Comparison of ENCODE assay signal across 8 cellular contexts in genomic region chr21:35256468-35256988, GRCh38.
DNase-seq lines count a peak whose midpoint lies in the region; ATAC-seq, FAIRE-seq and TF ChIP-seq lines count a peak whose summit lies in the region.

No MANE protein-coding gene starts in this region.

- peak; percentile 35 for DNase-seq in A673 (ENCODE audit: low spot score)
- DNase-seq in HTR-8/SVneo (ENCODE audit: insufficient read length, low spot score): peak; percentile 78
- DNase-seq in foreskin keratinocyte: peak; percentile 90 to 94
- DNase-seq in pancreas: peak; percentile 80 to 93 (median 88)
- DNase-seq in GM10248 (ENCODE audit: extremely low spot score): no peak
- no peak for DNase-seq in stimulated activated CD4-positive, alpha-beta T cell treated with anti-CD3 and anti-CD28 coated beads, Interleukin-2, amount 100 ng/mL, for 48 hours

- CTCF ChIA-PET in A673 (lab: Charles Lee) (no interaction called here), GM10248 (lab: Yijun Ruan, JAX) (interaction anchor here (1.1 kb wide), 1 partner anchor 11 kb away, joined by 3 read pairs; no protein-coding TSS in a partner anchor)

- H3K4me1 ChIP-seq in A673 (ENCODE audit: insufficient read depth, low read length, poor library complexity, severe bottlenecking) (no peaks in the 10 kb centered on the region), foreskin keratinocyte (peaks cover 21% of the 10 kb centered on the region), pancreas (peaks cover 17 to 22% (median 18%) of the 10 kb centered on the region in 3 donors)

- no peaks in the 10 kb centered on the region for H3K36me3 ChIP-seq in A673 (ENCODE audit: insufficient read depth, low read length, poor library complexity, severe bottlenecking)
- H3K36me3 ChIP-seq in pancreas: no peaks in the 10 kb centered on the region

- BruUV-seq in A673 (replicated peaks; lab: Mats Ljungman, UMichigan): no TSS peak

- H3K27ac ChIP-seq in A673 (ENCODE audit: low read depth, low read length, poor library complexity, severe bottlenecking): no peak overlapping the region
- H3K27ac ChIP-seq in foreskin keratinocyte: peak overlapping the region; percentile 81
- H3K27ac ChIP-seq in pancreas: peak overlapping the region; percentile 40 to 87 (median 75)

- peaks cover 35% of the 10 kb centered on the region for H3K27me3 ChIP-seq in A673 (replicated peaks; ENCODE audit: insufficient read depth, low read depth, low read length, poor library complexity)
- no peaks in the 10 kb centered on the region for H3K27me3 ChIP-seq in foreskin keratinocyte
- H3K27me3 ChIP-seq in pancreas: no peaks in the 10 kb centered on the region

- intact Hi-C loops in A673 (cut with micrococcal nuclease; ENCODE audit: unreplicated experiment): no loop called here
- intact Hi-C loops in pancreas (cut with DNase I): no loop called here

- TF ChIP-seq CTCF in A673 (conservative IDR thresholded peaks at IDR 0.05; ENCODE audit: low read depth, low read length) (no peak), foreskin keratinocyte (conservative IDR thresholded peaks at IDR 0.05) (peak; percentile 36), pancreas (IDR thresholded peaks at IDR 0.05) (no peak), GM10248 (IDR thresholded peaks at IDR 0.05; ENCODE audit: control extremely low read depth, extremely low read depth, low read depth, missing control alignments) (no peak)

- ATAC-seq in SK-N-SH treated with all-trans-retinoic acid at 6 μM for 48 hours: peak; percentile 98
- peak; percentile 79 for ATAC-seq in foreskin keratinocyte
- ATAC-seq in pancreas: peak; percentile 95 to 98 (median 97)
- no peak for ATAC-seq in GM18873 (IDR thresholded peaks at IDR 0.05; ENCODE audit: low FRiP score, unreplicated experiment)

- WGBS in pancreas, 2 donors: 5 to 8% methylated on average over 10 of the region's 10 CpGs

- peak; percentile 86 for FAIRE-seq in HTR-8/SVneo (lab: Jason Lieb, UNC)
- no peak for FAIRE-seq in pancreas (lab: Jason Lieb, UNC)

- POLR2A ChIA-PET in A673 (lab: Charles Lee; ENCODE audit: low non-redundant PET) (no interaction called here), GM10248 (lab: Yijun Ruan, JAX) (no interaction called here)

- H3K9me3 ChIP-seq in A673 (ENCODE audit: low read depth, low read length, poor library complexity, severe bottlenecking) (no peaks in the 10 kb centered on the region), pancreas (no peaks in the 10 kb centered on the region)

- no peak overlapping the region for H3K4me3 ChIP-seq in A673 (ENCODE audit: low read depth, low read length, poor library complexity, severe bottlenecking)
- H3K4me3 ChIP-seq in pancreas: peak overlapping the region in 2 of 4 donors; percentile 14 to 16

TF ChIP-seq in SK-N-SH treated with all-trans-retinoic acid at 6 μM for 48 hours, 23 proteins besides CTCF, POLR2A, EP300 and RAD21:
- TF ChIP-seq GLIS3 (CRISPR knock-in tag; IDR thresholded peaks at IDR 0.05): no peak
- no peak for TF ChIP-seq BACH2 (CRISPR knock-in tag; IDR thresholded peaks at IDR 0.05; ENCODE audit: borderline replicate concordance)
- no peak for TF ChIP-seq ISL1 (CRISPR knock-in tag; IDR thresholded peaks at IDR 0.05)
- TF ChIP-seq ZFP30 (CRISPR knock-in tag; IDR thresholded peaks at IDR 0.05): no peak
- no peak for TF ChIP-seq ZC3H10 (CRISPR knock-in tag; IDR thresholded peaks at IDR 0.05)
- TF ChIP-seq TOX (CRISPR knock-in tag; IDR thresholded peaks at IDR 0.05; ENCODE audit: borderline replicate concordance): no peak
- no peak for TF ChIP-seq ZNF8 (CRISPR knock-in tag; IDR thresholded peaks at IDR 0.05)
- no peak for TF ChIP-seq OSR1 (CRISPR knock-in tag; IDR thresholded peaks at IDR 0.05)
- TF ChIP-seq PATZ1 (CRISPR knock-in tag; IDR thresholded peaks at IDR 0.05; ENCODE audit: borderline replicate concordance): no peak
- TF ChIP-seq RARB (CRISPR knock-in tag; IDR thresholded peaks at IDR 0.05): no peak
- no peak for TF ChIP-seq TCF4 (CRISPR knock-in tag; IDR thresholded peaks at IDR 0.05; ENCODE audit: borderline replicate concordance)
- TF ChIP-seq CSDC2 (CRISPR knock-in tag; IDR thresholded peaks at IDR 0.05): no peak
- TF ChIP-seq ARNTL (CRISPR knock-in tag; IDR thresholded peaks at IDR 0.05; ENCODE audit: borderline replicate concordance, low read depth): no peak
- TF ChIP-seq CSRNP3 (CRISPR knock-in tag; IDR thresholded peaks at IDR 0.05): no peak
- no peak for TF ChIP-seq ZNF70 (CRISPR knock-in tag; IDR thresholded peaks at IDR 0.05)
- no peak for TF ChIP-seq PPARA (CRISPR knock-in tag; IDR thresholded peaks at IDR 0.05; ENCODE audit: borderline replicate concordance)
- no peak for TF ChIP-seq SNAI2 (CRISPR knock-in tag; IDR thresholded peaks at IDR 0.05)
TF ChIP-seq in SK-N-SH treated with all-trans-retinoic acid at 6 μM for 48 hours: peak in this region for 0.

Comparison
In these comparisons a context has a peak if more than half of its experiments do, and no peak if none do; other contexts are left out.
1. DNase-seq: peak in A673 (single experiment), HTR-8/SVneo (single experiment), foreskin keratinocyte (2 of 2) and pancreas (6 of 6); none in GM10248 (single experiment) and stimulated activated CD4-positive, alpha-beta T cell treated with anti-CD3 and anti-CD28 coated beads, Interleukin-2, amount 100 ng/mL, for 48 hours (0 of 2).